1 cellular context compared by ENCODE assay signal in genomic region chr17:72514888-72515287, GRCh38.
TF ChIP-seq lines count a peak whose summit lies in the region.

No MANE protein-coding gene starts in this region.

TF ChIP-seq in SK-N-SH, 30 proteins besides CTCF, POLR2A, EP300 and RAD21 (continued from another document):
- TF ChIP-seq JUND (IDR thresholded peaks at IDR 0.05): peak; percentile 22; the same call in 1 of the 2 replicates
- no peak for TF ChIP-seq RFX5 (IDR thresholded peaks at IDR 0.05; ENCODE audit: low read length)
- no peak for TF ChIP-seq FOXM1 (IDR thresholded peaks at IDR 0.05; ENCODE audit: low read depth)
- no peak for TF ChIP-seq GABPA (IDR thresholded peaks at IDR 0.05; ENCODE audit: low read depth)
- TF ChIP-seq MAX (IDR thresholded peaks at IDR 0.05; ENCODE audit: low read depth): no peak; the same call in 1 of the 2 replicates
- no peak for TF ChIP-seq GATA2 (CRISPR knock-in tag; IDR thresholded peaks at IDR 0.05)
- no peak for TF ChIP-seq IRF3 (IDR thresholded peaks at IDR 0.05; ENCODE audit: low read depth, low read length)
- peak; percentile 71 for TF ChIP-seq FOSL2 (IDR thresholded peaks at IDR 0.05; ENCODE audit: borderline replicate concordance, low read depth)
- peak; percentile 85 for TF ChIP-seq NFIC (IDR thresholded peaks at IDR 0.05; ENCODE audit: borderline replicate concordance)
- peak; percentile 44; the same call in 1 of the 2 replicates for TF ChIP-seq TCF12 (IDR thresholded peaks at IDR 0.05)
- TF ChIP-seq POLR2AphosphoS5 (IDR thresholded peaks at IDR 0.05; ENCODE audit: low read depth, low read length): no peak
- no peak for TF ChIP-seq YY1 (IDR thresholded peaks at IDR 0.05; ENCODE audit: low read depth)
- TF ChIP-seq ZBTB33 (IDR thresholded peaks at IDR 0.05; ENCODE audit: borderline replicate concordance, low read depth): no peak
- no peak for TF ChIP-seq USF2 (IDR thresholded peaks at IDR 0.05; ENCODE audit: borderline replicate concordance, low read depth, low read length)
- TF ChIP-seq USF1 (IDR thresholded peaks at IDR 0.05; ENCODE audit: borderline replicate concordance, low read depth): no peak
- TF ChIP-seq FOXJ3 (CRISPR knock-in tag; IDR thresholded peaks at IDR 0.05): no peak
- no peak for TF ChIP-seq REST (IDR thresholded peaks at IDR 0.05; ENCODE audit: low read depth, low read length)
TF ChIP-seq in SK-N-SH: peak in this region for 5.
